In the genomic region with DNA sequence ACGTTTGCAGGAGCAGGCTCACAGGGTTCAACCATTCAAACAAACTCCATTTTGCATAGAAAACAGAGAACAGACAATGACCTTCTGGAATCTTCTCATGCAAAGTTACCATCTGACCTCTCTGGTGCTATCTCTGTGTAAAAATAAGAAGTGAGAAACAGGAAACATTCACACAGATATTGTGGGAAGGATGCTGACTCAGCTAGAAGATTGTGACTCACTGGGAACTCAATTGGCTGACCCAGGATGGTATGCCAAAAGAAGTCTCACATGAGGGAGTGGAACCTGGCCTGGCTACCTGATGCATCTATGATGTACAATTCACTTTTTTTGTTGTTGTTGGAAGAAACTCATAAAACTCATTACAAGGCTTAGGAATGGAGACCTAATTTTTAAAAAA, we compare ENCODE assay signal across 15 cellular contexts.
DNase-seq lines count a peak whose midpoint lies in the region; ATAC-seq, FAIRE-seq and TF ChIP-seq lines count a peak whose summit lies in the region.
"Had no signal": no experiment of that assay in that cellular context is flagged by ENCODE, and none has a peak within 500 bp of the region (broad histone marks: within the 10 kb centered on the region; RNA-seq: fewer than 3 reads in every experiment).

No MANE protein-coding gene starts in this region.

- TF ChIP-seq RAD21 in HepG2 (CRISPR knock-in tag; IDR thresholded peaks at IDR 0.05), result no peak

- H3K9me3 ChIP-seq in HepG2 (ENCODE audit: low read length) (no peaks in the 10 kb centered on the region), right lobe of liver (no peaks in the 10 kb centered on the region)

- H2AFZ ChIP-seq in HepG2 (ENCODE audit: low read length), result no peak overlapping the region

- H3K4me1 ChIP-seq in HepG2 (ENCODE audit: insufficient read depth, low read length) (no peaks in the 10 kb centered on the region), right lobe of liver (no peaks in the 10 kb centered on the region)

- DNase-seq in HepG2 (ENCODE audit: low spot score) (no peak), right lobe of liver (no peak), amniotic epithelial cell (ENCODE audit: low read depth) (peak; percentile 80), foreskin fibroblast (peak; percentile 67 to 78), T-helper 1 cell (no peak), GOT3 (lab: John Stamatoyannopoulos, UW) (no peak)
- DNase-seq in activated CD4-positive, alpha-beta T cell treated with anti-CD3 and anti-CD28 coated beads for 1 hour, result no peak
- no peak for DNase-seq in activated CD4-positive, CD25-positive, alpha-beta regulatory T cell treated with anti-CD3 and anti-CD28 coated beads, Interleukin-2, amount 50 U/mL, for 72 hours
- DNase-seq: activated T-cell treated with anti-CD3 and anti-CD28 coated beads, Interleukin-2, amount 50 U/mL, for 1 hour; DMS153; hypothalamus; left ventricle myocardium superior; NK-92 treated with Interleukin-12 subunit alpha and Interleukin-12 subunit beta, amount 100 ng/mL, for 24 hours; occipital lobe had no signal

- H3K4me2 ChIP-seq in HepG2 (ENCODE audit: low read depth, low read length), result no peak overlapping the region

- TF ChIP-seq EP300 in HepG2 (IDR thresholded peaks at IDR 0.05; ENCODE audit: low read depth in 2 of 2, low read length in 2 of 2) (no peak), HepG2 (CRISPR knock-in tag; IDR thresholded peaks at IDR 0.05; ENCODE audit: borderline replicate concordance) (no peak)

- ATAC-seq in HepG2 (no peak), right lobe of liver (no peak)
- ATAC-seq: left ventricle myocardium superior, SK-N-SH treated with all-trans-retinoic acid at 6 μM for 48 hours had no signal

- H3K4me3 ChIP-seq in HepG2 (replicated peaks in 1 of 3; ENCODE audit: insufficient read depth in 1 of 3, low read depth in 2 of 3, low read length in 3 of 3) (no peak overlapping the region), right lobe of liver (no peak overlapping the region), foreskin fibroblast (ENCODE audit: low read depth in 1 of 2, low read length in 2 of 2) (no peak overlapping the region)

- TF ChIP-seq CTCF in HepG2 (CRISPR knock-in tag; IDR thresholded peaks at IDR 0.05) (no peak), right lobe of liver (IDR thresholded peaks at IDR 0.05) (no peak), foreskin fibroblast (IDR thresholded peaks at IDR 0.05; ENCODE audit: low read depth, low read length) (no peak)

- H3K27ac ChIP-seq in HepG2 (ENCODE audit: extremely low read length, insufficient read depth, low read length) (no peak overlapping the region), right lobe of liver (no peak overlapping the region)

- no peaks in the 10 kb centered on the region for H4K20me1 ChIP-seq in HepG2 (ENCODE audit: insufficient read depth, low read length)

- no peak for TF ChIP-seq POLR2A in HepG2 (IDR thresholded peaks at IDR 0.05; ENCODE audit: insufficient read depth in 1 of 2, low read depth in 2 of 2, low read length in 2 of 2)
- TF ChIP-seq POLR2A in right lobe of liver (IDR thresholded peaks at IDR 0.05), result no peak

- H3K79me2 ChIP-seq in HepG2 (ENCODE audit: insufficient read depth, low read length), result no peaks in the 10 kb centered on the region

- no peaks in the 10 kb centered on the region for H3K27me3 ChIP-seq in HepG2 (ENCODE audit: control insufficient read depth in 1 of 2, insufficient read depth in 2 of 2, low read length in 2 of 2)
- H3K27me3 ChIP-seq in right lobe of liver, result no peaks in the 10 kb centered on the region

- no TSS peak for BruUV-seq in HepG2 (replicated peaks; lab: Mats Ljungman, UMichigan)

- POLR2A ChIA-PET in HepG2 (lab: Yijun Ruan, JAX), result no interaction called here

- CTCF ChIA-PET in HepG2 (lab: Yijun Ruan, JAX; ENCODE audit: low intra/inter-chr PET ratio, low total read pairs), result no interaction called here

- in situ Hi-C loops in HepG2 (cut with HindIII; ENCODE audit: extremely low pct_ligation_motif_present, low pct_unique_long_range_greater_than_20kb), result no loop called here

- H3K36me3 ChIP-seq in HepG2 (replicated peaks in 1 of 2; ENCODE audit: control insufficient read depth in 1 of 2, insufficient read depth in 2 of 2, low read length in 2 of 2) (no peaks in the 10 kb centered on the region), right lobe of liver (no peaks in the 10 kb centered on the region)

- no peak for FAIRE-seq in HepG2 (lab: Jason Lieb, UNC)

- intact Hi-C loops in HepG2 (cut with micrococcal nuclease; ENCODE audit: unreplicated experiment) (no loop called here), right lobe of liver (cut with DNase I) (no loop called here)

- H3K9ac ChIP-seq in HepG2 (ENCODE audit: insufficient read depth, low read depth, low read length), result no peak overlapping the region

- 4% methylated on average over 1 of the region's 1 CpG for WGBS in HepG2 (ENCODE audit: low lambda C conversion rate)
- 25% methylated on average over 1 of the region's 1 CpG for WGBS in right lobe of liver (ENCODE audit: insufficient coverage, low coverage, low lambda C conversion rate, missing lambda C conversion rate)

TF ChIP-seq in HepG2, 621 proteins besides CTCF, POLR2A, EP300 and RAD21:
- TF ChIP-seq ZMAT3 (CRISPR knock-in tag; conservative IDR thresholded peaks at IDR 0.05) (no peak), ZSCAN31 (CRISPR knock-in tag; IDR thresholded peaks at IDR 0.05; ENCODE audit: low read depth) (no peak), ZNF550 (CRISPR knock-in tag; IDR thresholded peaks at IDR 0.05; ENCODE audit: borderline replicate concordance) (no peak), MAFK (conservative IDR thresholded peaks at IDR 0.05 in 1 of 2, IDR thresholded peaks at IDR 0.05 in 1 of 2; ENCODE audit: low read length in 2 of 2) (peak; percentile 94 to 97), ZNF781 (CRISPR knock-in tag; IDR thresholded peaks at IDR 0.05; ENCODE audit: borderline replicate concordance, not compliant biosample characterization) (no peak), NFE2L1 (CRISPR knock-in tag; IDR thresholded peaks at IDR 0.05; ENCODE audit: borderline replicate concordance) (no peak), MAFF (IDR thresholded peaks at IDR 0.05; ENCODE audit: low read depth, low read length) (peak; percentile 95)

Comparison
In these comparisons a context has a peak if more than half of its experiments do, and no peak if none do; other contexts are left out.
1. DNase-seq: peak in amniotic epithelial cell (single experiment) and foreskin fibroblast (2 of 2); none in HepG2 (single experiment), right lobe of liver (0 of 3), activated CD4-positive, alpha-beta T cell treated with anti-CD3 and anti-CD28 coated beads for 1 hour (single experiment), activated CD4-positive, CD25-positive, alpha-beta regulatory T cell treated with anti-CD3 and anti-CD28 coated beads, Interleukin-2, amount 50 U/mL, for 72 hours (single experiment), T-helper 1 cell (0 of 5) and GOT3 (single experiment).